8 cellular contexts compared by ENCODE assay signal in genomic region chr17:76868176-76868668, GRCh38. TPM values are rescaled to one million over a fixed set of nuclear protein-coding genes. Genes with fewer than 3 reads are reported as not detected.
DNase-seq lines count a peak whose midpoint lies in the region; ATAC-seq, FAIRE-seq and TF ChIP-seq lines count a peak whose summit lies in the region.

TSS of gene MGAT5B (plus strand) at chr17:76868404. CDS start at chr17:76869030, 626 bp downstream.

- DNase-seq in Right ventricle myocardium inferior (ENCODE audit: missing footprints) = peak; percentile 89
- no peak for DNase-seq in cardiac septum (ENCODE audit: low spot score)
- DNase-seq in RWPE1 (ENCODE audit: low spot score) = peak; percentile 87
- peak; percentile 29 to 80 (median 56) for DNase-seq in activated naive CD4-positive, alpha-beta T cell (lab: John Stamatoyannopoulos, UW)
- DNase-seq in frontal cortex (ENCODE audit: low spot score in 2 of 2) = peak; percentile 87 to 92
- peak; percentile 93 for DNase-seq in osteocyte (ENCODE audit: extremely low spot score, unreplicated experiment)
- DNase-seq in suprapubic skin (ENCODE audit: low spot score in 2 of 2) = peak in 1 of 2 donors; percentile 69

- peak; percentile 95 for ATAC-seq in Right ventricle myocardium inferior

- H3K27ac ChIP-seq in HUES6 (ENCODE audit: low read depth, low read length) (no peak within 1 kb of the TSS), RWPE1 (peak within 1 kb of the TSS; percentile 73), suprapubic skin (no peak within 1 kb of the TSS)

- H3K9me3 ChIP-seq in HUES6 (ENCODE audit: control insufficient read depth, insufficient read depth, low read depth, low read length) (no peaks in the 10 kb centered on the region), suprapubic skin (no peaks in the 10 kb centered on the region)

- peak within 1 kb of the TSS; percentile 63 for H3K4me3 ChIP-seq in HUES6 (ENCODE audit: low read depth, low read length)
- H3K4me3 ChIP-seq in suprapubic skin = peak within 1 kb of the TSS; percentile 48

- H3K27me3 Mint-ChIP-seq in osteocyte (ENCODE audit: unreplicated experiment) = peaks cover 9% of the 10 kb centered on the region

- H3K4me1 ChIP-seq in HUES6 (ENCODE audit: control insufficient read depth, insufficient read depth, low read length) = peaks cover 10% of the 10 kb centered on the region
- peaks cover 18% of the 10 kb centered on the region for H3K4me1 ChIP-seq in suprapubic skin

- H3K4me3 Mint-ChIP-seq in osteocyte (ENCODE audit: unreplicated experiment) = peak within 1 kb of the TSS; percentile 61

- TF ChIP-seq CTCF in RWPE1 (conservative IDR thresholded peaks at IDR 0.05; ENCODE audit: low read depth) (peak; percentile 98), osteocyte (IDR thresholded peaks at IDR 0.05) (peak; percentile 94), suprapubic skin (IDR thresholded peaks at IDR 0.05) (peak; percentile 83 to 95)

- CTCF ChIA-PET in RWPE1 (lab: Yijun Ruan, JAX) = interaction anchor here (0.5 to 2.4 kb wide), 30 partner anchors 13 to 498 kb away, joined by 3 to 42 read pairs (median 4); no protein-coding TSS in a partner anchor

- no peaks in the 10 kb centered on the region for H3K9me3 Mint-ChIP-seq in osteocyte (ENCODE audit: unreplicated experiment)

- FAIRE-seq in frontal cortex (lab: Jason Lieb, UNC) = no peak

- peaks cover 28% of the 10 kb centered on the region for H3K4me1 Mint-ChIP-seq in osteocyte (ENCODE audit: unreplicated experiment)

- H3K36me3 ChIP-seq in HUES6 (ENCODE audit: control insufficient read depth, insufficient read depth, low read length) (no peaks in the 10 kb centered on the region), suprapubic skin (no peaks in the 10 kb centered on the region)

- H3K27me3 ChIP-seq in HUES6 (ENCODE audit: control insufficient read depth, insufficient read depth, low read length) (peaks cover 32% of the 10 kb centered on the region), suprapubic skin (peaks cover 63% of the 10 kb centered on the region)

- TF ChIP-seq EP300 in suprapubic skin (IDR thresholded peaks at IDR 0.05) = no peak

- TF ChIP-seq POLR2A in suprapubic skin (IDR thresholded peaks at IDR 0.05) = no peak

- 0% methylated on average over 2 of the region's 76 CpGs for WGBS in suprapubic skin

- no peak within 1 kb of the TSS for H3K27ac Mint-ChIP-seq in osteocyte (ENCODE audit: unreplicated experiment)

- H3K36me3 Mint-ChIP-seq in osteocyte (ENCODE audit: unreplicated experiment) = no peaks in the 10 kb centered on the region

- POLR2A ChIA-PET in RWPE1 (lab: Yijun Ruan, JAX; ENCODE audit: low non-redundant PET) = no interaction called here

- H3K9ac ChIP-seq in HUES6 (ENCODE audit: low read length) = peak within 1 kb of the TSS; percentile 59

- intact Hi-C loops in Right ventricle myocardium inferior (cut with DNase I) (loop anchor here (1.0 kb wide), 1 partner anchor 188 kb away; no protein-coding TSS in a partner anchor), cardiac septum (cut with DNase I) (loop anchor here (2.0 to 10.0 kb wide), 2 partner anchors 189 to 377 kb away; no protein-coding TSS in a partner anchor)

RNA-seq across cellular contexts. Expression of gene MGAT5B, which starts in this region (rescaled TPM):
- not detected for total RNA-seq in Right ventricle myocardium inferior
- 0.13 TPM for total RNA-seq in cardiac septum
- total RNA-seq in frontal cortex = 16.3 TPM
- 0.40 and 0.55 TPM in 2 replicates for total RNA-seq in osteocyte
- total RNA-seq in suprapubic skin = under 1 TPM in 3 of 4 donors, not detected in 1; 0.26 to 0.72 (median 0.30) TPM

Comparison
In these comparisons a context has a peak if more than half of its experiments do, and no peak if none do; other contexts are left out.
1. RNA of gene MGAT5B (total RNA-seq): 16.3 TPM in frontal cortex (single experiment); 0.40 to 0.55 TPM in osteocyte, 0.26 to 0.72 TPM in suprapubic skin, 0.13 TPM in cardiac septum (single experiment) and not detected in Right ventricle myocardium inferior (single experiment); every median in the first group is over 10 times any median in the second.
2. Peak in DNase-seq and ATAC-seq in Right ventricle myocardium inferior; RNA of the gene not detected or under 1 TPM.
3. Peak in DNase-seq in osteocyte; RNA of the gene not detected or under 1 TPM.
4. Peak in every context shown above with its lines, with median percentiles within 50 percentile points of each other: CTCF ChIP-seq.